In the genomic region with DNA sequence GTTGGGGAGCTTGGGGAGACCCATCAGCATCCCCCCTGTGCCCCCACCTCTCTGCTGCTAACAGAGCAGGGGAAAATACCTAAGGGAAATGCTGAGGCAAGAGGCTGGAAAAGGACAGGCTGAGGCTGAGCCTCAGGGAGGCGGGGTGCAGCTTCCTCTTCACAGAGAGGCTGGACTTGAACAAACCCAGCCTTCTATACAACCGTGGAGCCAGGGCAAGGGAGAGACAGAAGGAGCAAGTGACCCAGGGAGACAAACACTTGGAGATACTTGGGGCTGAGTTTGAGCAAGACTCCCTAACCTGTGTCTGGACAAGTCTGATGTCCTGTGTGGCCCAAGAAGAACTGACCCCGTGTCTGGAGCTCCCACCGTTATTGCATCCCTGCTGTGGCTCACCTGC, we compare ENCODE assay signal across 1 cellular context.
TF ChIP-seq lines count a peak whose summit lies in the region.

A gene with protein sequence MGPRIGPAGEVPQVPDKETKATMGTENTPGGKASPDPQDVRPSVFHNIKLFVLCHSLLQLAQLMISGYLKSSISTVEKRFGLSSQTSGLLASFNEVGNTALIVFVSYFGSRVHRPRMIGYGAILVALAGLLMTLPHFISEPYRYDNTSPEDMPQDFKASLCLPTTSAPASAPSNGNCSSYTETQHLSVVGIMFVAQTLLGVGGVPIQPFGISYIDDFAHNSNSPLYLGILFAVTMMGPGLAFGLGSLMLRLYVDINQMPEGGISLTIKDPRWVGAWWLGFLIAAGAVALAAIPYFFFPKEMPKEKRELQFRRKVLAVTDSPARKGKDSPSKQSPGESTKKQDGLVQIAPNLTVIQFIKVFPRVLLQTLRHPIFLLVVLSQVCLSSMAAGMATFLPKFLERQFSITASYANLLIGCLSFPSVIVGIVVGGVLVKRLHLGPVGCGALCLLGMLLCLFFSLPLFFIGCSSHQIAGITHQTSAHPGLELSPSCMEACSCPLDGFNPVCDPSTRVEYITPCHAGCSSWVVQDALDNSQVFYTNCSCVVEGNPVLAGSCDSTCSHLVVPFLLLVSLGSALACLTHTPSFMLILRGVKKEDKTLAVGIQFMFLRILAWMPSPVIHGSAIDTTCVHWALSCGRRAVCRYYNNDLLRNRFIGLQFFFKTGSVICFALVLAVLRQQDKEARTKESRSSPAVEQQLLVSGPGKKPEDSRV (plus strand): TSS at position 229 of the 400 bp plus-strand sequence. CDS start 275 bp downstream, outside the sequence.

TF ChIP-seq in K562, 482 proteins besides CTCF, POLR2A, EP300 and RAD21 (continued from another document):
- TF ChIP-seq, protein P1, sequence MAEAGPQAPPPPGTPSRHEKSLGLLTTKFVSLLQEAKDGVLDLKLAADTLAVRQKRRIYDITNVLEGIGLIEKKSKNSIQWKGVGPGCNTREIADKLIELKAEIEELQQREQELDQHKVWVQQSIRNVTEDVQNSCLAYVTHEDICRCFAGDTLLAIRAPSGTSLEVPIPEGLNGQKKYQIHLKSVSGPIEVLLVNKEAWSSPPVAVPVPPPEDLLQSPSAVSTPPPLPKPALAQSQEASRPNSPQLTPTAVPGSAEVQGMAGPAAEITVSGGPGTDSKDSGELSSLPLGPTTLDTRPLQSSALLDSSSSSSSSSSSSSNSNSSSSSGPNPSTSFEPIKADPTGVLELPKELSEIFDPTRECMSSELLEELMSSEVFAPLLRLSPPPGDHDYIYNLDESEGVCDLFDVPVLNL (CRISPR knock-in tag; IDR thresholded peaks at IDR 0.05; ENCODE audit: low read depth), result no peak
- no peak for TF ChIP-seq HCFC1 (IDR thresholded peaks at IDR 0.05; ENCODE audit: low read depth, low read length)
